ENCODE assay signal across 17 cellular contexts in genomic region chr7:111384065-111384891, GRCh38.
DNase-seq lines count a peak whose midpoint lies in the region; ATAC-seq, FAIRE-seq and TF ChIP-seq lines count a peak whose summit lies in the region.
"Had no signal": no experiment of that assay in that cellular context is flagged by ENCODE, and none has a peak within 500 bp of the region (broad histone marks: within the 10 kb centered on the region; RNA-seq: fewer than 3 reads in every experiment).

No MANE protein-coding gene starts in this region.

- peaks cover 26% of the 10 kb centered on the region for H3K4me1 Mint-ChIP-seq in MCF 10A (ENCODE audit: insufficient read depth, unreplicated experiment)
- no peaks in the 10 kb centered on the region for H3K4me1 Mint-ChIP-seq in astrocyte (ENCODE audit: low read depth, unreplicated experiment)

- H3K36me3 ChIP-seq in breast epithelium: no peaks in the 10 kb centered on the region
- no peaks in the 10 kb centered on the region for H3K36me3 ChIP-seq in astrocyte (ENCODE audit: insufficient read depth, low read length)
- H3K36me3 ChIP-seq: ascending aorta had no signal

- no peak overlapping the region for H3K4me3 ChIP-seq in breast epithelium
- no peak overlapping the region for H3K4me3 ChIP-seq in astrocyte (ENCODE audit: insufficient read depth, low read depth, low read length)
- H3K4me3 ChIP-seq: ascending aorta, skin epidermis had no signal

- no TSS peak for BruUV-seq in MCF 10A (replicated peaks; lab: Mats Ljungman, UMichigan)

- H3K36me3 Mint-ChIP-seq in MCF 10A (ENCODE audit: insufficient read depth, unreplicated experiment) (no peaks in the 10 kb centered on the region), astrocyte (ENCODE audit: low read depth, unreplicated experiment) (no peaks in the 10 kb centered on the region)

- H3K4me2 ChIP-seq in astrocyte (ENCODE audit: low read length): no peak overlapping the region

- POLR2A ChIA-PET in MCF 10A (lab: Yijun Ruan, JAX): interaction anchor here (0.7 to 1.4 kb wide), 4 partner anchors 12 to 91 kb away, joined by 3 to 4 read pairs (median 3); no protein-coding TSS in a partner anchor

- no peak for FAIRE-seq in astrocyte (lab: Jason Lieb, UNC)
- FAIRE-seq: GM18507 had no signal

- H3K27me3 ChIP-seq in breast epithelium: no peaks in the 10 kb centered on the region
- no peaks in the 10 kb centered on the region for H3K27me3 ChIP-seq in astrocyte (ENCODE audit: insufficient read depth, low read length)
- H3K27me3 ChIP-seq in foreskin keratinocyte: no peaks in the 10 kb centered on the region
- H3K27me3 ChIP-seq: ascending aorta had no signal

- H3K9me3 Mint-ChIP-seq in MCF 10A (ENCODE audit: unreplicated experiment): peaks cover 9% of the 10 kb centered on the region
- H3K9me3 Mint-ChIP-seq in astrocyte (ENCODE audit: unreplicated experiment): no peaks in the 10 kb centered on the region

- peak; percentile 95 for ATAC-seq in foreskin keratinocyte

- H3K27ac ChIP-seq in breast epithelium: no peak overlapping the region
- H3K27ac ChIP-seq in astrocyte (ENCODE audit: low read depth, low read length): no peak overlapping the region
- no peak overlapping the region for H3K27ac ChIP-seq in foreskin keratinocyte
- H3K27ac ChIP-seq: ascending aorta, skin epidermis had no signal

- H3K4me1 ChIP-seq in breast epithelium (no peaks in the 10 kb centered on the region), astrocyte (ENCODE audit: insufficient read depth, low read length) (no peaks in the 10 kb centered on the region), foreskin keratinocyte (peaks cover 17% of the 10 kb centered on the region)
- H3K4me1 ChIP-seq: ascending aorta had no signal

- intact Hi-C loops in MCF 10A (cut with micrococcal nuclease) (no loop called here), breast epithelium (cut with DNase I; ENCODE audit: low total_unique reads) (no loop called here)

- H3K9me3 ChIP-seq in breast epithelium (no peaks in the 10 kb centered on the region), astrocyte (ENCODE audit: insufficient read depth, low read depth, low read length) (no peaks in the 10 kb centered on the region)
- H3K9me3 ChIP-seq: ascending aorta had no signal

- H3K79me2 ChIP-seq in astrocyte (ENCODE audit: insufficient read depth, low read length): no peaks in the 10 kb centered on the region

- CTCF ChIA-PET in MCF 10A (lab: Yijun Ruan, JAX): no interaction called here

- H3K9ac ChIP-seq in astrocyte (ENCODE audit: low read length): no peak overlapping the region

- no peak overlapping the region for H3K4me3 Mint-ChIP-seq in MCF 10A (ENCODE audit: unreplicated experiment)
- no peak overlapping the region for H3K4me3 Mint-ChIP-seq in astrocyte (ENCODE audit: unreplicated experiment)

- H3K27ac Mint-ChIP-seq in MCF 10A (ENCODE audit: low read depth, unreplicated experiment) (peak overlapping the region; percentile 64), astrocyte (ENCODE audit: unreplicated experiment) (no peak overlapping the region)

- no peak for TF ChIP-seq POLR2A in breast epithelium (IDR thresholded peaks at IDR 0.05)

- no peaks in the 10 kb centered on the region for H4K20me1 ChIP-seq in astrocyte (ENCODE audit: insufficient read depth, low read length)

- H2AFZ ChIP-seq in astrocyte (ENCODE audit: low read depth, low read length): no peak overlapping the region

- DNase-seq in MCF 10A (ENCODE audit: unreplicated experiment) (peak; percentile 66), breast epithelium (ENCODE audit: low spot score in 2 of 2) (no peak), astrocyte (ENCODE audit: low read depth) (peak; percentile 33), foreskin keratinocyte (peak; percentile 40 to 71), NCI-H128 (lab: John Stamatoyannopoulos, UW; ENCODE audit: unreplicated experiment) (no peak), NCI-H1417 (lab: John Stamatoyannopoulos, UW) (no peak), NCI-H2171 (lab: John Stamatoyannopoulos, UW) (no peak)
- no peak for DNase-seq in activated CD8-positive, alpha-beta memory T cell treated with anti-CD3 and anti-CD28 coated beads, Interleukin-2, amount 50 U/mL, for 4 hours
- DNase-seq: COR-L47; effector CD4-positive, alpha-beta T cell; GOT3; Karpas-422; nucleus accumbens; SHP77 had no signal

- TF ChIP-seq CTCF in MCF 10A (IDR thresholded peaks at IDR 0.05; ENCODE audit: unreplicated experiment) (no peak), breast epithelium (IDR thresholded peaks at IDR 0.05) (no peak), astrocyte (IDR thresholded peaks at IDR 0.05; ENCODE audit: insufficient read depth, low read depth, low read length) (no peak), foreskin keratinocyte (conservative IDR thresholded peaks at IDR 0.05) (no peak)

- H3K27me3 Mint-ChIP-seq in MCF 10A (ENCODE audit: insufficient read depth, unreplicated experiment): no peaks in the 10 kb centered on the region
- no peaks in the 10 kb centered on the region for H3K27me3 Mint-ChIP-seq in astrocyte (ENCODE audit: low read depth, unreplicated experiment)

Comparison
In these comparisons a context has a peak if more than half of its experiments do, and no peak if none do; other contexts are left out.
1. DNase-seq: peak in MCF 10A (single experiment), astrocyte (single experiment) and foreskin keratinocyte (2 of 2); none in breast epithelium (0 of 2), NCI-H128 (single experiment), NCI-H1417 (0 of 3), NCI-H2171 (single experiment) and activated CD8-positive, alpha-beta memory T cell treated with anti-CD3 and anti-CD28 coated beads, Interleukin-2, amount 50 U/mL, for 4 hours (single experiment).